In genomic region chr2:2839393-2840096, GRCh38 we compare ENCODE assay signal across 1 cellular context.
TF ChIP-seq lines count a peak whose summit lies in the region.

No MANE protein-coding gene starts in this region.

TF ChIP-seq in neural cell, 6 proteins besides CTCF, POLR2A, EP300 and RAD21:
- TF ChIP-seq REST (IDR thresholded peaks at IDR 0.05; ENCODE audit: borderline replicate concordance) (no peak), POLR2AphosphoS5 (IDR thresholded peaks at IDR 0.05) (no peak), TAF1 (IDR thresholded peaks at IDR 0.05; ENCODE audit: low read depth) (no peak), SMC3 (conservative IDR thresholded peaks at IDR 0.05; ENCODE audit: poor library complexity) (no peak), EZH2 (IDR thresholded peaks at IDR 0.05; ENCODE audit: borderline replicate concordance, insufficient read depth, low read length, poor library complexity, severe bottlenecking) (no peak), MXI1 (conservative IDR thresholded peaks at IDR 0.05; ENCODE audit: poor library complexity, severe bottlenecking) (no peak)
